18 cellular contexts compared by ENCODE assay signal in genomic region chr14:92486881-92487280, GRCh38. TPM values are rescaled to one million over a fixed set of nuclear protein-coding genes. Genes with fewer than 3 reads are reported as not detected.
DNase-seq lines count a peak whose midpoint lies in the region; ATAC-seq, FAIRE-seq and TF ChIP-seq lines count a peak whose summit lies in the region.
"Had no signal": no experiment of that assay in that cellular context is flagged by ENCODE, and none has a peak within 500 bp of the region (broad histone marks: within the 10 kb centered on the region; RNA-seq: fewer than 3 reads in every experiment).

No MANE protein-coding gene starts in this region.

- H3K4me1 Mint-ChIP-seq in CD14-positive monocyte (peaks cover 91% of the 10 kb centered on the region), osteocyte (ENCODE audit: unreplicated experiment) (peaks cover 14% of the 10 kb centered on the region), progenitor cell of endocrine pancreas (ENCODE audit: low read depth) (no peaks in the 10 kb centered on the region)

- H3K36me3 Mint-ChIP-seq in CD14-positive monocyte: peaks cover 81 to 86% of the 10 kb centered on the region in 2 donors
- no peaks in the 10 kb centered on the region for H3K36me3 Mint-ChIP-seq in osteocyte (ENCODE audit: unreplicated experiment)
- no peaks in the 10 kb centered on the region for H3K36me3 Mint-ChIP-seq in progenitor cell of endocrine pancreas (ENCODE audit: insufficient read depth)
- H3K36me3 Mint-ChIP-seq: CD8-positive, alpha-beta memory T cell had no signal

- no peak overlapping the region for H3K4me3 ChIP-seq in brain microvascular endothelial cell (ENCODE audit: low read depth, low read length)
- H3K4me3 ChIP-seq in fibroblast of pulmonary artery (replicated peaks; ENCODE audit: low read depth, low read length): no peak overlapping the region

- H3K27me3 Mint-ChIP-seq in CD14-positive monocyte (ENCODE audit: low read depth in 3 of 3) (peaks cover 0 to 3% (median 0%) of the 10 kb centered on the region in 3 donors), osteocyte (ENCODE audit: unreplicated experiment) (no peaks in the 10 kb centered on the region), progenitor cell of endocrine pancreas (peaks cover 19% of the 10 kb centered on the region)

- H3K27ac Mint-ChIP-seq in CD14-positive monocyte (peak overlapping the region; percentile 90 to 99 (median 97)), osteocyte (ENCODE audit: unreplicated experiment) (peak overlapping the region; percentile 39), progenitor cell of endocrine pancreas (no peak overlapping the region)
- H3K27ac Mint-ChIP-seq: B cell had no signal

- intact Hi-C loops in CD14-positive monocyte (cut with micrococcal nuclease): loop anchor here in 1 of 2 donors (2.0 kb wide), 1 partner anchor 14 kb away; no protein-coding TSS in a partner anchor

- ATAC-seq in HG03378 (IDR thresholded peaks at IDR 0.05; ENCODE audit: unreplicated experiment): no peak
- ATAC-seq in GM18505 (IDR thresholded peaks at IDR 0.05; ENCODE audit: unreplicated experiment): no peak
- ATAC-seq: Panc1 had no signal

- no peak for FAIRE-seq in HTR-8/SVneo (lab: Jason Lieb, UNC)
- FAIRE-seq: H54 had no signal

- H3K4me3 Mint-ChIP-seq in CD14-positive monocyte: peak overlapping the region in 1 of 2 donors; percentile 69
- no peak overlapping the region for H3K4me3 Mint-ChIP-seq in osteocyte (ENCODE audit: unreplicated experiment)
- no peak overlapping the region for H3K4me3 Mint-ChIP-seq in progenitor cell of endocrine pancreas (ENCODE audit: low read depth)
- H3K4me3 Mint-ChIP-seq: B cell; CD8-positive, alpha-beta memory T cell had no signal

- no peaks in the 10 kb centered on the region for H3K36me3 ChIP-seq in brain microvascular endothelial cell (replicated peaks)

- H3K9me3 Mint-ChIP-seq in CD14-positive monocyte (peaks cover 0 to 2% (median 0%) of the 10 kb centered on the region in 7 donors), osteocyte (ENCODE audit: unreplicated experiment) (no peaks in the 10 kb centered on the region), progenitor cell of endocrine pancreas (ENCODE audit: low read depth) (no peaks in the 10 kb centered on the region)
- H3K9me3 Mint-ChIP-seq: CD8-positive, alpha-beta memory T cell had no signal

- no peak for TF ChIP-seq POLR2A in GM18505 (IDR thresholded peaks at IDR 0.05; ENCODE audit: borderline replicate concordance, extremely low read depth, insufficient read depth, insufficient read length)

- DNase-seq in CD14-positive monocyte (ENCODE audit: low spot score) (no peak), brain microvascular endothelial cell (peak; percentile 73), fibroblast of pulmonary artery (ENCODE audit: low read depth) (peak; percentile 38), osteocyte (ENCODE audit: extremely low spot score, unreplicated experiment) (peak; percentile 11), progenitor cell of endocrine pancreas (ENCODE audit: low spot score, unreplicated experiment) (no peak), HTR-8/SVneo (ENCODE audit: insufficient read length, low spot score) (no peak)
- DNase-seq: CD8-positive, alpha-beta memory T cell; Kasumi-1; NCI-H1417 treated with DMSO at 0.1 percent for 48 hours; NCI-H2029; NCI-H2171 treated with DMSO at 0.1 percent for 48 hours; NCI-H82; Right ventricle myocardium superior had no signal

- TF ChIP-seq CTCF in CD14-positive monocyte (IDR thresholded peaks at IDR 0.05) (no peak), brain microvascular endothelial cell (IDR thresholded peaks at IDR 0.05; ENCODE audit: low read depth, low read length, missing control alignments) (no peak), fibroblast of pulmonary artery (IDR thresholded peaks at IDR 0.05; ENCODE audit: low read length, missing control alignments) (no peak), osteocyte (IDR thresholded peaks at IDR 0.05) (no peak), progenitor cell of endocrine pancreas (IDR thresholded peaks at IDR 0.05; ENCODE audit: unreplicated experiment) (no peak)

- in situ Hi-C loops in brain microvascular endothelial cell (cut with HindIII; ENCODE audit: low pct_ligation_motif_present, low sequenced_read_pairs): no loop called here

- H3K27me3 ChIP-seq in brain microvascular endothelial cell (replicated peaks): no peaks in the 10 kb centered on the region

- peak overlapping the region; percentile 12 for H3K27ac ChIP-seq in brain microvascular endothelial cell

RNA-seq across cellular contexts. Expression of gene RIN3, which starts 26.7 kb away (rescaled TPM):
- 10 to 100 TPM; 42.8 to 54.6 TPM for polyA plus RNA-seq in CD14-positive monocyte
- total RNA-seq in osteocyte: 26.7 and 31.3 TPM in 2 replicates
- 6.7 and 6.9 TPM in 2 replicates for total RNA-seq in progenitor cell of endocrine pancreas

Comparison
In these comparisons a context has a peak if more than half of its experiments do, and no peak if none do; other contexts are left out.
1. DNase-seq: peak in brain microvascular endothelial cell (single experiment), fibroblast of pulmonary artery (single experiment) and osteocyte (single experiment); none in CD14-positive monocyte (single experiment), progenitor cell of endocrine pancreas (single experiment) and HTR-8/SVneo (single experiment).